ENCODE assay signal across 1 cellular context in the genomic region with DNA sequence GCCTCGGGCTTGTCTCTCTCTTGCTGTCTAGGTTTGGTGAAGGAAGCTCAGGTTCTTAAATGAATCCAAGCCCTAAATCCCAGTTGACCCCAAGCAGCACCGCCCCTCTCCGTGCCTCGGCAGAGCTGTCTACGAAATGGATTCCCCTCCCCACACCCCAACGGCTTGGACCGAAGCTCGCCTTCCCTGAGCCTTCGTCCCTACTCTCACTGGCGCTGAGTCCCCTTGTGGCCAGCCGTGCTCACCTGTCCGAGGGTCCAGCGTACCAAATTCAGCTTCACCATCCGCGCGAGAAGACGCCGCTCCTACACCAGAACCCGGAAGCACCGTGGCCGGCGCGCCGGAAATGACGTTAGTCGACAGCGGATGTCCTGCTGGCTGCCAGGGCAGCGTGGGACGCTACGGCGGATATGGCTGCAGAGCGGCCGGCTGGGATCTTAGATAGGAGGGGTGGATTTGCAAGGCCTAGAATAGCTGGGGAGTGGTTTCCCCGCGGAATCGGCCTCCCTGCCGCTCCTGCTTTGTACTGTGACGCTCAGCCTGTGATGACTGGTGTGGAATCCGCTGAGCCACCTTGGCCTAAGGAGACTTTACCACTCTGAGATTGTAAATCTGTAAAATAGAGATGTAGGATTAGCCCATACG.
A peak's percentile ranks its signal among the peaks of the same experiment; 100 is the strongest.
TF ChIP-seq lines count a peak whose summit lies in the region.

A gene (minus strand): TSS at position 325 of the 645 bp plus-strand sequence. CDS start 2,201 bp downstream, outside the sequence.

TF ChIP-seq in HepG2, 621 proteins besides CTCF, POLR2A, EP300 and RAD21 (continued from another document and continues in another):
- TF ChIP-seq, protein P1, sequence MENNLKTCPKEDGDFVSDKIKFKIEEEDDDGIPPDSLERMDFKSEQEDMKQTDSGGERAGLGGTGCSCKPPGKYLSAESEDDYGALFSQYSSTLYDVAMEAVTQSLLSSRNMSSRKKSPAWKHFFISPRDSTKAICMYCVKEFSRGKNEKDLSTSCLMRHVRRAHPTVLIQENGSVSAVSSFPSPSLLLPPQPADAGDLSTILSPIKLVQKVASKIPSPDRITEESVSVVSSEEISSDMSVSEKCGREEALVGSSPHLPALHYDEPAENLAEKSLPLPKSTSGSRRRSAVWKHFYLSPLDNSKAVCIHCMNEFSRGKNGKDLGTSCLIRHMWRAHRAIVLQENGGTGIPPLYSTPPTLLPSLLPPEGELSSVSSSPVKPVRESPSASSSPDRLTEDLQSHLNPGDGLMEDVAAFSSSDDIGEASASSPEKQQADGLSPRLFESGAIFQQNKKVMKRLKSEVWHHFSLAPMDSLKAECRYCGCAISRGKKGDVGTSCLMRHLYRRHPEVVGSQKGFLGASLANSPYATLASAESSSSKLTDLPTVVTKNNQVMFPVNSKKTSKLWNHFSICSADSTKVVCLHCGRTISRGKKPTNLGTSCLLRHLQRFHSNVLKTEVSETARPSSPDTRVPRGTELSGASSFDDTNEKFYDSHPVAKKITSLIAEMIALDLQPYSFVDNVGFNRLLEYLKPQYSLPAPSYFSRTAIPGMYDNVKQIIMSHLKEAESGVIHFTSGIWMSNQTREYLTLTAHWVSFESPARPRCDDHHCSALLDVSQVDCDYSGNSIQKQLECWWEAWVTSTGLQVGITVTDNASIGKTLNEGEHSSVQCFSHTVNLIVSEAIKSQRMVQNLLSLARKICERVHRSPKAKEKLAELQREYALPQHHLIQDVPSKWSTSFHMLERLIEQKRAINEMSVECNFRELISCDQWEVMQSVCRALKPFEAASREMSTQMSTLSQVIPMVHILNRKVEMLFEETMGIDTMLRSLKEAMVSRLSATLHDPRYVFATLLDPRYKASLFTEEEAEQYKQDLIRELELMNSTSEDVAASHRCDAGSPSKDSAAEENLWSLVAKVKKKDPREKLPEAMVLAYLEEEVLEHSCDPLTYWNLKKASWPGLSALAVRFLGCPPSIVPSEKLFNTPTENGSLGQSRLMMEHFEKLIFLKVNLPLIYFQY (CRISPR knock-in tag; IDR thresholded peaks at IDR 0.05; ENCODE audit: borderline replicate concordance) = no peak
- no peak for TF ChIP-seq NFYC (CRISPR knock-in tag; IDR thresholded peaks at IDR 0.05)
- TF ChIP-seq ZNF878 (CRISPR knock-in tag; IDR thresholded peaks at IDR 0.05) = no peak
- TF ChIP-seq SNAPC2 (CRISPR knock-in tag; IDR thresholded peaks at IDR 0.05) = no peak
- no peak for TF ChIP-seq IKZF1 (IDR thresholded peaks at IDR 0.05)
- TF ChIP-seq, protein P2, sequence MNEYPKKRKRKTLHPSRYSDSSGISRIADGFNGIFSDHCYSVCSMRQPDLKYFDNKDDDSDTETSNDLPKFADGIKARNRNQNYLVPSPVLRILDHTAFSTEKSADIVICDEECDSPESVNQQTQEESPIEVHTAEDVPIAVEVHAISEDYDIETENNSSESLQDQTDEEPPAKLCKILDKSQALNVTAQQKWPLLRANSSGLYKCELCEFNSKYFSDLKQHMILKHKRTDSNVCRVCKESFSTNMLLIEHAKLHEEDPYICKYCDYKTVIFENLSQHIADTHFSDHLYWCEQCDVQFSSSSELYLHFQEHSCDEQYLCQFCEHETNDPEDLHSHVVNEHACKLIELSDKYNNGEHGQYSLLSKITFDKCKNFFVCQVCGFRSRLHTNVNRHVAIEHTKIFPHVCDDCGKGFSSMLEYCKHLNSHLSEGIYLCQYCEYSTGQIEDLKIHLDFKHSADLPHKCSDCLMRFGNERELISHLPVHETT (CRISPR knock-in tag; conservative IDR thresholded peaks at IDR 0.05) = no peak
- TF ChIP-seq, protein P3, sequence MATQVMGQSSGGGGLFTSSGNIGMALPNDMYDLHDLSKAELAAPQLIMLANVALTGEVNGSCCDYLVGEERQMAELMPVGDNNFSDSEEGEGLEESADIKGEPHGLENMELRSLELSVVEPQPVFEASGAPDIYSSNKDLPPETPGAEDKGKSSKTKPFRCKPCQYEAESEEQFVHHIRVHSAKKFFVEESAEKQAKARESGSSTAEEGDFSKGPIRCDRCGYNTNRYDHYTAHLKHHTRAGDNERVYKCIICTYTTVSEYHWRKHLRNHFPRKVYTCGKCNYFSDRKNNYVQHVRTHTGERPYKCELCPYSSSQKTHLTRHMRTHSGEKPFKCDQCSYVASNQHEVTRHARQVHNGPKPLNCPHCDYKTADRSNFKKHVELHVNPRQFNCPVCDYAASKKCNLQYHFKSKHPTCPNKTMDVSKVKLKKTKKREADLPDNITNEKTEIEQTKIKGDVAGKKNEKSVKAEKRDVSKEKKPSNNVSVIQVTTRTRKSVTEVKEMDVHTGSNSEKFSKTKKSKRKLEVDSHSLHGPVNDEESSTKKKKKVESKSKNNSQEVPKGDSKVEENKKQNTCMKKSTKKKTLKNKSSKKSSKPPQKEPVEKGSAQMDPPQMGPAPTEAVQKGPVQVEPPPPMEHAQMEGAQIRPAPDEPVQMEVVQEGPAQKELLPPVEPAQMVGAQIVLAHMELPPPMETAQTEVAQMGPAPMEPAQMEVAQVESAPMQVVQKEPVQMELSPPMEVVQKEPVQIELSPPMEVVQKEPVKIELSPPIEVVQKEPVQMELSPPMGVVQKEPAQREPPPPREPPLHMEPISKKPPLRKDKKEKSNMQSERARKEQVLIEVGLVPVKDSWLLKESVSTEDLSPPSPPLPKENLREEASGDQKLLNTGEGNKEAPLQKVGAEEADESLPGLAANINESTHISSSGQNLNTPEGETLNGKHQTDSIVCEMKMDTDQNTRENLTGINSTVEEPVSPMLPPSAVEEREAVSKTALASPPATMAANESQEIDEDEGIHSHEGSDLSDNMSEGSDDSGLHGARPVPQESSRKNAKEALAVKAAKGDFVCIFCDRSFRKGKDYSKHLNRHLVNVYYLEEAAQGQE (IDR thresholded peaks at IDR 0.05; ENCODE audit: borderline replicate concordance in 1 of 2, low read depth in 1 of 2, low read length in 2 of 2) = no peak
- TF ChIP-seq, protein P4, sequence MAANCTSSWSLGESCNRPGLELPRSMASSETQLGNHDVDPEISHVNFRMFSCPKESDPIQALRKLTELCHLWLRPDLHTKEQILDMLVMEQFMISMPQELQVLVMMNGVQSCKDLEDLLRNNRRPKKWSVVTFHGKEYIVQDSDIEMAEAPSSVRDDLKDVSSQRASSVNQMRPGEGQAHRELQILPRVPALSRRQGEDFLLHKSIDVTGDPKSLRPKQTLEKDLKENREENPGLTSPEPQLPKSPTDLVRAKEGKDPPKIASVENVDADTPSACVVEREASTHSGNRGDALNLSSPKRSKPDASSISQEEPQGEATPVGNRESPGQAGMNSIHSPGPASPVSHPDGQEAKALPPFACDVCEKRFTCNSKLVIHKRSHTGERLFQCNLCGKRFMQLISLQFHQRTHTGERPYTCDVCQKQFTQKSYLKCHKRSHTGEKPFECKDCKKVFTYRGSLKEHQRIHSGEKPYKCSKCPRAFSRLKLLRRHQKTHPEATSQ (CRISPR knock-in tag; IDR thresholded peaks at IDR 0.05; ENCODE audit: borderline replicate concordance) = no peak
- TF ChIP-seq RFXANK (CRISPR knock-in tag; IDR thresholded peaks at IDR 0.05) = no peak
- no peak for TF ChIP-seq ARID2 (CRISPR knock-in tag; IDR thresholded peaks at IDR 0.05; ENCODE audit: borderline replicate concordance)
- TF ChIP-seq SAFB2 (CRISPR knock-in tag; IDR thresholded peaks at IDR 0.05; ENCODE audit: borderline replicate concordance, low read depth) = no peak
- TF ChIP-seq, protein P5, sequence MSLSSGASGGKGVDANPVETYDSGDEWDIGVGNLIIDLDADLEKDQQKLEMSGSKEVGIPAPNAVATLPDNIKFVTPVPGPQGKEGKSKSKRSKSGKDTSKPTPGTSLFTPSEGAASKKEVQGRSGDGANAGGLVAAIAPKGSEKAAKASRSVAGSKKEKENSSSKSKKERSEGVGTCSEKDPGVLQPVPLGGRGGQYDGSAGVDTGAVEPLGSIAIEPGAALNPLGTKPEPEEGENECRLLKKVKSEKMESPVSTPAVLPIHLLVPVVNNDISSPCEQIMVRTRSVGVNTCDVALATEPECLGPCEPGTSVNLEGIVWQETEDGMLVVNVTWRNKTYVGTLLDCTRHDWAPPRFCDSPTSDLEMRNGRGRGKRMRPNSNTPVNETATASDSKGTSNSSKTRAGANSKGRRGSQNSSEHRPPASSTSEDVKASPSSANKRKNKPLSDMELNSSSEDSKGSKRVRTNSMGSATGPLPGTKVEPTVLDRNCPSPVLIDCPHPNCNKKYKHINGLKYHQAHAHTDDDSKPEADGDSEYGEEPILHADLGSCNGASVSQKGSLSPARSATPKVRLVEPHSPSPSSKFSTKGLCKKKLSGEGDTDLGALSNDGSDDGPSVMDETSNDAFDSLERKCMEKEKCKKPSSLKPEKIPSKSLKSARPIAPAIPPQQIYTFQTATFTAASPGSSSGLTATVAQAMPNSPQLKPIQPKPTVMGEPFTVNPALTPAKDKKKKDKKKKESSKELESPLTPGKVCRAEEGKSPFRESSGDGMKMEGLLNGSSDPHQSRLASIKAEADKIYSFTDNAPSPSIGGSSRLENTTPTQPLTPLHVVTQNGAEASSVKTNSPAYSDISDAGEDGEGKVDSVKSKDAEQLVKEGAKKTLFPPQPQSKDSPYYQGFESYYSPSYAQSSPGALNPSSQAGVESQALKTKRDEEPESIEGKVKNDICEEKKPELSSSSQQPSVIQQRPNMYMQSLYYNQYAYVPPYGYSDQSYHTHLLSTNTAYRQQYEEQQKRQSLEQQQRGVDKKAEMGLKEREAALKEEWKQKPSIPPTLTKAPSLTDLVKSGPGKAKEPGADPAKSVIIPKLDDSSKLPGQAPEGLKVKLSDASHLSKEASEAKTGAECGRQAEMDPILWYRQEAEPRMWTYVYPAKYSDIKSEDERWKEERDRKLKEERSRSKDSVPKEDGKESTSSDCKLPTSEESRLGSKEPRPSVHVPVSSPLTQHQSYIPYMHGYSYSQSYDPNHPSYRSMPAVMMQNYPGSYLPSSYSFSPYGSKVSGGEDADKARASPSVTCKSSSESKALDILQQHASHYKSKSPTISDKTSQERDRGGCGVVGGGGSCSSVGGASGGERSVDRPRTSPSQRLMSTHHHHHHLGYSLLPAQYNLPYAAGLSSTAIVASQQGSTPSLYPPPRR (CRISPR knock-in tag; IDR thresholded peaks at IDR 0.05; ENCODE audit: borderline replicate concordance) = peak; percentile 23; the same call in 1 of the 2 replicates
- no peak for TF ChIP-seq ZNF468 (CRISPR knock-in tag; IDR thresholded peaks at IDR 0.05)
- TF ChIP-seq, protein P6, sequence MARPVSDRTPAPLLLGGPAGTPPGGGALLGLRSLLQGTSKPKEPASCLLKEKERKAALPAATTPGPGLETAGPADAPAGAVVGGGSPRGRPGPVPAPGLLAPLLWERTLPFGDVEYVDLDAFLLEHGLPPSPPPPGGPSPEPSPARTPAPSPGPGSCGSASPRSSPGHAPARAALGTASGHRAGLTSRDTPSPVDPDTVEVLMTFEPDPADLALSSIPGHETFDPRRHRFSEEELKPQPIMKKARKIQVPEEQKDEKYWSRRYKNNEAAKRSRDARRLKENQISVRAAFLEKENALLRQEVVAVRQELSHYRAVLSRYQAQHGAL (CRISPR knock-in tag; IDR thresholded peaks at IDR 0.05; ENCODE audit: not compliant biosample characterization) = no peak
- TF ChIP-seq, protein P7, sequence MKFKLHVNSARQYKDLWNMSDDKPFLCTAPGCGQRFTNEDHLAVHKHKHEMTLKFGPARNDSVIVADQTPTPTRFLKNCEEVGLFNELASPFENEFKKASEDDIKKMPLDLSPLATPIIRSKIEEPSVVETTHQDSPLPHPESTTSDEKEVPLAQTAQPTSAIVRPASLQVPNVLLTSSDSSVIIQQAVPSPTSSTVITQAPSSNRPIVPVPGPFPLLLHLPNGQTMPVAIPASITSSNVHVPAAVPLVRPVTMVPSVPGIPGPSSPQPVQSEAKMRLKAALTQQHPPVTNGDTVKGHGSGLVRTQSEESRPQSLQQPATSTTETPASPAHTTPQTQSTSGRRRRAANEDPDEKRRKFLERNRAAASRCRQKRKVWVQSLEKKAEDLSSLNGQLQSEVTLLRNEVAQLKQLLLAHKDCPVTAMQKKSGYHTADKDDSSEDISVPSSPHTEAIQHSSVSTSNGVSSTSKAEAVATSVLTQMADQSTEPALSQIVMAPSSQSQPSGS (CRISPR knock-in tag; IDR thresholded peaks at IDR 0.05) = peak; percentile 62; the same call in 1 of the 2 replicates
- TF ChIP-seq ZBTB1 (CRISPR knock-in tag; IDR thresholded peaks at IDR 0.05; ENCODE audit: borderline replicate concordance) = no peak
- TF ChIP-seq EED (CRISPR knock-in tag; IDR thresholded peaks at IDR 0.05) = peak; percentile 72
- no peak for TF ChIP-seq RNF2 (conservative IDR thresholded peaks at IDR 0.05; ENCODE audit: low read depth)
- TF ChIP-seq ZNF607 (CRISPR knock-in tag; IDR thresholded peaks at IDR 0.05; ENCODE audit: borderline replicate concordance) = peak; percentile 57; the same call in 1 of the 2 replicates
- TF ChIP-seq FOXJ3 (CRISPR knock-in tag; IDR thresholded peaks at IDR 0.05; ENCODE audit: borderline replicate concordance) = no peak
- no peak for TF ChIP-seq ZNF260 (CRISPR knock-in tag; IDR thresholded peaks at IDR 0.05; ENCODE audit: borderline replicate concordance, low read depth)
- peak; percentile 86 for TF ChIP-seq RBM22 (optimal IDR thresholded peaks at IDR 0.05; ENCODE audit: low read length)
- no peak for TF ChIP-seq ZFP41 (CRISPR knock-in tag; IDR thresholded peaks at IDR 0.05; ENCODE audit: borderline replicate concordance)
- TF ChIP-seq, protein P8, sequence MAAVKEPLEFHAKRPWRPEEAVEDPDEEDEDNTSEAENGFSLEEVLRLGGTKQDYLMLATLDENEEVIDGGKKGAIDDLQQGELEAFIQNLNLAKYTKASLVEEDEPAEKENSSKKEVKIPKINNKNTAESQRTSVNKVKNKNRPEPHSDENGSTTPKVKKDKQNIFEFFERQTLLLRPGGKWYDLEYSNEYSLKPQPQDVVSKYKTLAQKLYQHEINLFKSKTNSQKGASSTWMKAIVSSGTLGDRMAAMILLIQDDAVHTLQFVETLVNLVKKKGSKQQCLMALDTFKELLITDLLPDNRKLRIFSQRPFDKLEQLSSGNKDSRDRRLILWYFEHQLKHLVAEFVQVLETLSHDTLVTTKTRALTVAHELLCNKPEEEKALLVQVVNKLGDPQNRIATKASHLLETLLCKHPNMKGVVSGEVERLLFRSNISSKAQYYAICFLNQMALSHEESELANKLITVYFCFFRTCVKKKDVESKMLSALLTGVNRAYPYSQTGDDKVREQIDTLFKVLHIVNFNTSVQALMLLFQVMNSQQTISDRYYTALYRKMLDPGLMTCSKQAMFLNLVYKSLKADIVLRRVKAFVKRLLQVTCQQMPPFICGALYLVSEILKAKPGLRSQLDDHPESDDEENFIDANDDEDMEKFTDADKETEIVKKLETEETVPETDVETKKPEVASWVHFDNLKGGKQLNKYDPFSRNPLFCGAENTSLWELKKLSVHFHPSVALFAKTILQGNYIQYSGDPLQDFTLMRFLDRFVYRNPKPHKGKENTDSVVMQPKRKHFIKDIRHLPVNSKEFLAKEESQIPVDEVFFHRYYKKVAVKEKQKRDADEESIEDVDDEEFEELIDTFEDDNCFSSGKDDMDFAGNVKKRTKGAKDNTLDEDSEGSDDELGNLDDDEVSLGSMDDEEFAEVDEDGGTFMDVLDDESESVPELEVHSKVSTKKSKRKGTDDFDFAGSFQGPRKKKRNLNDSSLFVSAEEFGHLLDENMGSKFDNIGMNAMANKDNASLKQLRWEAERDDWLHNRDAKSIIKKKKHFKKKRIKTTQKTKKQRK (IDR thresholded peaks at IDR 0.05; ENCODE audit: low read length) = no peak
- TF ChIP-seq, protein P9, sequence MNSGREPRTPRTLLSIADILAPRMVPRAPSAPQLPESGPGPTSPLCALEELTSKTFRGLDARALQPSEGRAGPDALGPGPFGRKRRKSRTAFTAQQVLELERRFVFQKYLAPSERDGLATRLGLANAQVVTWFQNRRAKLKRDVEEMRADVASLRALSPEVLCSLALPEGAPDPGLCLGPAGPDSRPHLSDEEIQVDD (CRISPR knock-in tag; IDR thresholded peaks at IDR 0.05; ENCODE audit: borderline replicate concordance) = no peak
